1 cellular context compared by ENCODE assay signal in the genomic region with DNA sequence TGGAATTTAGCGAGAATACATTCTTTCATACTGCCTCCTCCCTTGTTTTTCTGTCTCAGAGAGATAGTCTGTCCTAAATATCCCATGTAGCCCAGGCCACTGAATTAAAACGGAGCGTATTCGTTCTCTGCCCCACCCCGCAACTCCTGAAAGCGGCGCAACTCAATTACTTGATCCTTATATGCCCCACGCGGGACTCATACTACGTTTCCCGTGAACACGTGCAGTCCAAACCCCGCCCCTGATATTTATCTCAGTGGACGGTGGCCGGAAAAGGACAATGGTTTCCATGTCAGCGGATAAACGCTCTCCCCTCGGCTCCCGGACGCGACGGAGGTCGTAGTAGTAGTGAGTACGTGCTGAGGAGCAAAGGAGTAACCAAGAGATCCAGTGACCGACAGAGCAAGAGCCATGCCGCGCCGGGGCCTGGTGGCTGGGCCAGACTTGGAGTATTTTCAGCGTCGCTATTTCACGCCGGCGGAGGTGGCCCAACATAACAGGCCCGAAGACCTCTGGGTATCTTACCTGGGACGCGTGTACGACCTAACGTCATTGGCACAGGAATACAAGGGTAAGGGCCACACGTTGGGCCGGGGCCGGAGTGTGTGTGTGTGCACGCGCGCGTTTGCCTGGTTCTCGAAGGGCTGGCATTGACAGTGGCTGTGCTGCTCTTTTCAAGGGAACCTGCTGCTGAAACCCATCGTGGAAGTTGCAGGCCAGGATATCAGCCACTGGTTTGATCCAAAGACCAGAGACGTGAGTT.
A peak's percentile ranks its signal among the peaks of the same experiment; 100 is the strongest.
TF ChIP-seq lines count a peak whose summit lies in the region.

A gene with protein sequence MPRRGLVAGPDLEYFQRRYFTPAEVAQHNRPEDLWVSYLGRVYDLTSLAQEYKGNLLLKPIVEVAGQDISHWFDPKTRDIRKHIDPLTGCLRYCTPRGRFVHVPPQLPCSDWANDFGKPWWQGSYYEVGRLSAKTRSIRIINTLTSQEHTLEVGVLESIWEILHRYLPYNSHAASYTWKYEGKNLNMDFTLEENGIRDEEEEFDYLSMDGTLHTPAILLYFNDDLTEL (plus strand): TSS at position 280 of the 763 bp plus-strand sequence. CDS start 132 bp downstream, at position 412.

TF ChIP-seq in GM12878, 131 proteins besides CTCF, POLR2A, EP300 and RAD21 (continued from another document and continues in another):
- TF ChIP-seq, protein P1, sequence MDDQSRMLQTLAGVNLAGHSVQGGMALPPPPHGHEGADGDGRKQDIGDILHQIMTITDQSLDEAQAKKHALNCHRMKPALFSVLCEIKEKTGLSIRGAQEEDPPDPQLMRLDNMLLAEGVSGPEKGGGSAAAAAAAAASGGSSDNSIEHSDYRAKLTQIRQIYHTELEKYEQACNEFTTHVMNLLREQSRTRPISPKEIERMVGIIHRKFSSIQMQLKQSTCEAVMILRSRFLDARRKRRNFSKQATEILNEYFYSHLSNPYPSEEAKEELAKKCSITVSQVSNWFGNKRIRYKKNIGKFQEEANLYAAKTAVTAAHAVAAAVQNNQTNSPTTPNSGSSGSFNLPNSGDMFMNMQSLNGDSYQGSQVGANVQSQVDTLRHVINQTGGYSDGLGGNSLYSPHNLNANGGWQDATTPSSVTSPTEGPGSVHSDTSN (IDR thresholded peaks at IDR 0.05; ENCODE audit: insufficient replicate concordance, low read depth, low read length) = no peak
- TF ChIP-seq JUNB (IDR thresholded peaks at IDR 0.05) (no peak), MTA2 (IDR thresholded peaks at IDR 0.05; ENCODE audit: low read depth) (no peak), POU2F2 (IDR thresholded peaks at IDR 0.05; ENCODE audit: borderline replicate concordance, low read depth, low read length) (peak; percentile 30; the same call in 1 of the 3 replicates), CBX5 (IDR thresholded peaks at IDR 0.05; ENCODE audit: low read depth) (no peak), CHD2 (IDR thresholded peaks at IDR 0.05; ENCODE audit: borderline replicate concordance, low read depth, low read length) (no peak), NR2C2 (IDR thresholded peaks at IDR 0.05; ENCODE audit: borderline replicate concordance, control insufficient read depth, insufficient read length, low read depth) (no peak), SMARCA5 (IDR thresholded peaks at IDR 0.05) (peak; percentile 18; the same call in 1 of the 2 replicates), ZSCAN29 (IDR thresholded peaks at IDR 0.05) (no peak), IKZF2 (IDR thresholded peaks at IDR 0.05) (no peak), SMC3 (IDR thresholded peaks at IDR 0.05; ENCODE audit: borderline replicate concordance, low read length) (no peak), SUZ12 (IDR thresholded peaks at IDR 0.05; ENCODE audit: unreplicated experiment) (no peak), PML (IDR thresholded peaks at IDR 0.05; ENCODE audit: low read length) (peak; percentile 73; the same call in 1 of the 2 replicates), RB1 (IDR thresholded peaks at IDR 0.05; ENCODE audit: borderline replicate concordance) (no peak), SMAD5 (IDR thresholded peaks at IDR 0.05; ENCODE audit: low read depth) (no peak), RAD51 (IDR thresholded peaks at IDR 0.05) (peak; percentile 88), WRNIP1 (IDR thresholded peaks at IDR 0.05; ENCODE audit: borderline replicate concordance, low read depth, low read length) (no peak), SRF (IDR thresholded peaks at IDR 0.05; ENCODE audit: low read depth in 2 of 2, low read length in 2 of 2) (peak in 1 of 2 experiments; percentile 15; a peak in 1 of 4 replicates), ZNF217 (IDR thresholded peaks at IDR 0.05) (no peak), KLF5 (IDR thresholded peaks at IDR 0.05; ENCODE audit: partially characterized antibody) (no peak), EZH2 (IDR thresholded peaks at IDR 0.05; ENCODE audit: borderline replicate concordance, control insufficient read depth, low read depth, low read length) (no peak), ZZZ3 (IDR thresholded peaks at IDR 0.05; ENCODE audit: control insufficient read depth, insufficient read length, low read depth) (no peak), IKZF1 (conservative IDR thresholded peaks at IDR 0.05) (no peak), RELA (IDR thresholded peaks at IDR 0.05; ENCODE audit: borderline replicate concordance, partially characterized antibody) (no peak), MXI1 (IDR thresholded peaks at IDR 0.05; ENCODE audit: low read depth, low read length) (peak; percentile 84), NFIC (IDR thresholded peaks at IDR 0.05; ENCODE audit: low read depth, low read length) (0 out of 2 replicates have a peak, but pooled peaks have one; percentile 1), SPI1 (IDR thresholded peaks at IDR 0.05; ENCODE audit: borderline replicate concordance, insufficient read depth, low read depth, low read length) (no peak)
- TF ChIP-seq, protein P2, sequence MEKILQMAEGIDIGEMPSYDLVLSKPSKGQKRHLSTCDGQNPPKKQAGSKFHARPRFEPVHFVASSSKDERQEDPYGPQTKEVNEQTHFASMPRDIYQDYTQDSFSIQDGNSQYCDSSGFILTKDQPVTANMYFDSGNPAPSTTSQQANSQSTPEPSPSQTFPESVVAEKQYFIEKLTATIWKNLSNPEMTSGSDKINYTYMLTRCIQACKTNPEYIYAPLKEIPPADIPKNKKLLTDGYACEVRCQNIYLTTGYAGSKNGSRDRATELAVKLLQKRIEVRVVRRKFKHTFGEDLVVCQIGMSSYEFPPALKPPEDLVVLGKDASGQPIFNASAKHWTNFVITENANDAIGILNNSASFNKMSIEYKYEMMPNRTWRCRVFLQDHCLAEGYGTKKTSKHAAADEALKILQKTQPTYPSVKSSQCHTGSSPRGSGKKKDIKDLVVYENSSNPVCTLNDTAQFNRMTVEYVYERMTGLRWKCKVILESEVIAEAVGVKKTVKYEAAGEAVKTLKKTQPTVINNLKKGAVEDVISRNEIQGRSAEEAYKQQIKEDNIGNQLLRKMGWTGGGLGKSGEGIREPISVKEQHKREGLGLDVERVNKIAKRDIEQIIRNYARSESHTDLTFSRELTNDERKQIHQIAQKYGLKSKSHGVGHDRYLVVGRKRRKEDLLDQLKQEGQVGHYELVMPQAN (conservative IDR thresholded peaks at IDR 0.05) = peak; percentile 97
- TF ChIP-seq, protein P3, sequence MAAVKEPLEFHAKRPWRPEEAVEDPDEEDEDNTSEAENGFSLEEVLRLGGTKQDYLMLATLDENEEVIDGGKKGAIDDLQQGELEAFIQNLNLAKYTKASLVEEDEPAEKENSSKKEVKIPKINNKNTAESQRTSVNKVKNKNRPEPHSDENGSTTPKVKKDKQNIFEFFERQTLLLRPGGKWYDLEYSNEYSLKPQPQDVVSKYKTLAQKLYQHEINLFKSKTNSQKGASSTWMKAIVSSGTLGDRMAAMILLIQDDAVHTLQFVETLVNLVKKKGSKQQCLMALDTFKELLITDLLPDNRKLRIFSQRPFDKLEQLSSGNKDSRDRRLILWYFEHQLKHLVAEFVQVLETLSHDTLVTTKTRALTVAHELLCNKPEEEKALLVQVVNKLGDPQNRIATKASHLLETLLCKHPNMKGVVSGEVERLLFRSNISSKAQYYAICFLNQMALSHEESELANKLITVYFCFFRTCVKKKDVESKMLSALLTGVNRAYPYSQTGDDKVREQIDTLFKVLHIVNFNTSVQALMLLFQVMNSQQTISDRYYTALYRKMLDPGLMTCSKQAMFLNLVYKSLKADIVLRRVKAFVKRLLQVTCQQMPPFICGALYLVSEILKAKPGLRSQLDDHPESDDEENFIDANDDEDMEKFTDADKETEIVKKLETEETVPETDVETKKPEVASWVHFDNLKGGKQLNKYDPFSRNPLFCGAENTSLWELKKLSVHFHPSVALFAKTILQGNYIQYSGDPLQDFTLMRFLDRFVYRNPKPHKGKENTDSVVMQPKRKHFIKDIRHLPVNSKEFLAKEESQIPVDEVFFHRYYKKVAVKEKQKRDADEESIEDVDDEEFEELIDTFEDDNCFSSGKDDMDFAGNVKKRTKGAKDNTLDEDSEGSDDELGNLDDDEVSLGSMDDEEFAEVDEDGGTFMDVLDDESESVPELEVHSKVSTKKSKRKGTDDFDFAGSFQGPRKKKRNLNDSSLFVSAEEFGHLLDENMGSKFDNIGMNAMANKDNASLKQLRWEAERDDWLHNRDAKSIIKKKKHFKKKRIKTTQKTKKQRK (IDR thresholded peaks at IDR 0.05; ENCODE audit: low read depth, low read length) = no peak
- TF ChIP-seq, protein P4, sequence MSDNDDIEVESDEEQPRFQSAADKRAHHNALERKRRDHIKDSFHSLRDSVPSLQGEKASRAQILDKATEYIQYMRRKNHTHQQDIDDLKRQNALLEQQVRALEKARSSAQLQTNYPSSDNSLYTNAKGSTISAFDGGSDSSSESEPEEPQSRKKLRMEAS (IDR thresholded peaks at IDR 0.05; ENCODE audit: low read depth, low read length) = peak; percentile 89
- TF ChIP-seq, protein P5, sequence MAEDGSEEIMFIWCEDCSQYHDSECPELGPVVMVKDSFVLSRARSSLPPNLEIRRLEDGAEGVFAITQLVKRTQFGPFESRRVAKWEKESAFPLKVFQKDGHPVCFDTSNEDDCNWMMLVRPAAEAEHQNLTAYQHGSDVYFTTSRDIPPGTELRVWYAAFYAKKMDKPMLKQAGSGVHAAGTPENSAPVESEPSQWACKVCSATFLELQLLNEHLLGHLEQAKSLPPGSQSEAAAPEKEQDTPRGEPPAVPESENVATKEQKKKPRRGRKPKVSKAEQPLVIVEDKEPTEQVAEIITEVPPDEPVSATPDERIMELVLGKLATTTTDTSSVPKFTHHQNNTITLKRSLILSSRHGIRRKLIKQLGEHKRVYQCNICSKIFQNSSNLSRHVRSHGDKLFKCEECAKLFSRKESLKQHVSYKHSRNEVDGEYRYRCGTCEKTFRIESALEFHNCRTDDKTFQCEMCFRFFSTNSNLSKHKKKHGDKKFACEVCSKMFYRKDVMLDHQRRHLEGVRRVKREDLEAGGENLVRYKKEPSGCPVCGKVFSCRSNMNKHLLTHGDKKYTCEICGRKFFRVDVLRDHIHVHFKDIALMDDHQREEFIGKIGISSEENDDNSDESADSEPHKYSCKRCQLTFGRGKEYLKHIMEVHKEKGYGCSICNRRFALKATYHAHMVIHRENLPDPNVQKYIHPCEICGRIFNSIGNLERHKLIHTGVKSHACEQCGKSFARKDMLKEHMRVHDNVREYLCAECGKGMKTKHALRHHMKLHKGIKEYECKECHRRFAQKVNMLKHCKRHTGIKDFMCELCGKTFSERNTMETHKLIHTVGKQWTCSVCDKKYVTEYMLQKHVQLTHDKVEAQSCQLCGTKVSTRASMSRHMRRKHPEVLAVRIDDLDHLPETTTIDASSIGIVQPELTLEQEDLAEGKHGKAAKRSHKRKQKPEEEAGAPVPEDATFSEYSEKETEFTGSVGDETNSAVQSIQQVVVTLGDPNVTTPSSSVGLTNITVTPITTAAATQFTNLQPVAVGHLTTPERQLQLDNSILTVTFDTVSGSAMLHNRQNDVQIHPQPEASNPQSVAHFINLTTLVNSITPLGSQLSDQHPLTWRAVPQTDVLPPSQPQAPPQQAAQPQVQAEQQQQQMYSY (CRISPR knock-in tag; IDR thresholded peaks at IDR 0.05) = no peak
- TF ChIP-seq, protein P6, sequence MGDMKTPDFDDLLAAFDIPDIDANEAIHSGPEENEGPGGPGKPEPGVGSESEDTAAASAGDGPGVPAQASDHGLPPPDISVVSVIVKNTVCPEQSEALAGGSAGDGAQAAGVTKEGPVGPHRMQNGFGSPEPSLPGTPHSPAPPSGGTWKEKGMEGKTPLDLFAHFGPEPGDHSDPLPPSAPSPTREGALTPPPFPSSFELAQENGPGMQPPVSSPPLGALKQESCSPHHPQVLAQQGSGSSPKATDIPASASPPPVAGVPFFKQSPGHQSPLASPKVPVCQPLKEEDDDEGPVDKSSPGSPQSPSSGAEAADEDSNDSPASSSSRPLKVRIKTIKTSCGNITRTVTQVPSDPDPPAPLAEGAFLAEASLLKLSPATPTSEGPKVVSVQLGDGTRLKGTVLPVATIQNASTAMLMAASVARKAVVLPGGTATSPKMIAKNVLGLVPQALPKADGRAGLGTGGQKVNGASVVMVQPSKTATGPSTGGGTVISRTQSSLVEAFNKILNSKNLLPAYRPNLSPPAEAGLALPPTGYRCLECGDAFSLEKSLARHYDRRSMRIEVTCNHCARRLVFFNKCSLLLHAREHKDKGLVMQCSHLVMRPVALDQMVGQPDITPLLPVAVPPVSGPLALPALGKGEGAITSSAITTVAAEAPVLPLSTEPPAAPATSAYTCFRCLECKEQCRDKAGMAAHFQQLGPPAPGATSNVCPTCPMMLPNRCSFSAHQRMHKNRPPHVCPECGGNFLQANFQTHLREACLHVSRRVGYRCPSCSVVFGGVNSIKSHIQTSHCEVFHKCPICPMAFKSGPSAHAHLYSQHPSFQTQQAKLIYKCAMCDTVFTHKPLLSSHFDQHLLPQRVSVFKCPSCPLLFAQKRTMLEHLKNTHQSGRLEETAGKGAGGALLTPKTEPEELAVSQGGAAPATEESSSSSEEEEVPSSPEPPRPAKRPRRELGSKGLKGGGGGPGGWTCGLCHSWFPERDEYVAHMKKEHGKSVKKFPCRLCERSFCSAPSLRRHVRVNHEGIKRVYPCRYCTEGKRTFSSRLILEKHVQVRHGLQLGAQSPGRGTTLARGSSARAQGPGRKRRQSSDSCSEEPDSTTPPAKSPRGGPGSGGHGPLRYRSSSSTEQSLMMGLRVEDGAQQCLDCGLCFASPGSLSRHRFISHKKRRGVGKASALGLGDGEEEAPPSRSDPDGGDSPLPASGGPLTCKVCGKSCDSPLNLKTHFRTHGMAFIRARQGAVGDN (IDR thresholded peaks at IDR 0.05) = no peak
- TF ChIP-seq, protein P7, sequence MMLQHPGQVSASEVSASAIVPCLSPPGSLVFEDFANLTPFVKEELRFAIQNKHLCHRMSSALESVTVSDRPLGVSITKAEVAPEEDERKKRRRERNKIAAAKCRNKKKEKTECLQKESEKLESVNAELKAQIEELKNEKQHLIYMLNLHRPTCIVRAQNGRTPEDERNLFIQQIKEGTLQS (IDR thresholded peaks at IDR 0.05; ENCODE audit: borderline replicate concordance, extremely low read depth, low read depth, low read length) = no peak
- TF ChIP-seq, protein P8, sequence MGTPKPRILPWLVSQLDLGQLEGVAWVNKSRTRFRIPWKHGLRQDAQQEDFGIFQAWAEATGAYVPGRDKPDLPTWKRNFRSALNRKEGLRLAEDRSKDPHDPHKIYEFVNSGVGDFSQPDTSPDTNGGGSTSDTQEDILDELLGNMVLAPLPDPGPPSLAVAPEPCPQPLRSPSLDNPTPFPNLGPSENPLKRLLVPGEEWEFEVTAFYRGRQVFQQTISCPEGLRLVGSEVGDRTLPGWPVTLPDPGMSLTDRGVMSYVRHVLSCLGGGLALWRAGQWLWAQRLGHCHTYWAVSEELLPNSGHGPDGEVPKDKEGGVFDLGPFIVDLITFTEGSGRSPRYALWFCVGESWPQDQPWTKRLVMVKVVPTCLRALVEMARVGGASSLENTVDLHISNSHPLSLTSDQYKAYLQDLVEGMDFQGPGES (IDR thresholded peaks at IDR 0.05) = no peak
